Comparison of ENCODE assay signal across 11 cellular contexts in genomic region chr10:6721964-6722615, GRCh38.
DNase-seq lines count a peak whose midpoint lies in the region; ATAC-seq, FAIRE-seq and TF ChIP-seq lines count a peak whose summit lies in the region.
"Had no signal": no experiment of that assay in that cellular context is flagged by ENCODE, and none has a peak within 500 bp of the region (broad histone marks: within the 10 kb centered on the region; RNA-seq: fewer than 3 reads in every experiment).

No MANE protein-coding gene starts in this region.

- peak overlapping the region; percentile 21 for H4K5ac ChIP-seq in IMR-90 (ENCODE audit: low read depth, low read length)

- WGBS in IMR-90 (ENCODE audit: extremely low coverage in 2 of 2, insufficient read length in 1 of 2), 2 experiments: 60% methylated on average over 4 of the region's 11 CpGs; no CpG with 5 or more reads in 1 of the 2 experiments
- 21% methylated on average over 11 of the region's 11 CpGs for WGBS in mammary epithelial cell (ENCODE audit: low coverage, missing lambda C conversion rate)
- WGBS in thymus: 72% methylated on average over 11 of the region's 11 CpGs

- peak; percentile 66 for ATAC-seq in IMR-90 (ENCODE audit: low read depth)
- ATAC-seq in GM21529 (IDR thresholded peaks at IDR 0.05; ENCODE audit: unreplicated experiment): no peak
- ATAC-seq in GM21528 (IDR thresholded peaks at IDR 0.05; ENCODE audit: low FRiP score, unreplicated experiment): no peak
- ATAC-seq in GM21423 (IDR thresholded peaks at IDR 0.05; ENCODE audit: unreplicated experiment): no peak
- ATAC-seq: activated T-cell treated with anti-CD3 and anti-CD28 coated beads, Interleukin-2, amount 50 U/mL, for 4 hours had no signal

- H2BK5ac ChIP-seq in IMR-90 (ENCODE audit: low read depth, low read length, poor library complexity, severe bottlenecking): peak overlapping the region; percentile 89

- H3K4me1 ChIP-seq in IMR-90 (ENCODE audit: control insufficient read depth, insufficient read depth, low read length) (peaks cover 12% of the 10 kb centered on the region), mammary epithelial cell (ENCODE audit: insufficient read depth, low read length) (peaks cover 20% of the 10 kb centered on the region), keratinocyte (ENCODE audit: control insufficient read depth, extremely low read depth, insufficient read depth, low read length) (peaks cover 19% of the 10 kb centered on the region), thymus (ENCODE audit: control insufficient read depth, insufficient read depth, low read length) (no peaks in the 10 kb centered on the region)
- H3K4me1 ChIP-seq: HAP-1 had no signal

- H2BK120ac ChIP-seq in IMR-90 (ENCODE audit: low read depth, low read length): peak overlapping the region; percentile 97

- H3K36me3 ChIP-seq in IMR-90 (ENCODE audit: control insufficient read depth, insufficient read depth, low read length): no peaks in the 10 kb centered on the region
- no peaks in the 10 kb centered on the region for H3K36me3 ChIP-seq in mammary epithelial cell (ENCODE audit: insufficient read depth, low read length)
- no peaks in the 10 kb centered on the region for H3K36me3 ChIP-seq in keratinocyte (ENCODE audit: control insufficient read depth in 2 of 2, extremely low read depth in 1 of 2, insufficient read depth in 2 of 2, low read length in 2 of 2)
- H3K36me3 ChIP-seq in thymus (ENCODE audit: control insufficient read depth, insufficient read depth): no peaks in the 10 kb centered on the region
- H3K36me3 ChIP-seq: HAP-1, tibial artery had no signal

- H4K20me1 ChIP-seq in IMR-90 (ENCODE audit: insufficient read depth, low read length) (no peaks in the 10 kb centered on the region), mammary epithelial cell (ENCODE audit: insufficient read depth, low read length) (no peaks in the 10 kb centered on the region), keratinocyte (ENCODE audit: control insufficient read depth, extremely low read depth, insufficient read depth, low read length) (no peaks in the 10 kb centered on the region)

- peak overlapping the region; percentile 56 to 83 for H4K8ac ChIP-seq in IMR-90 (ENCODE audit: low read depth in 2 of 2, low read length in 2 of 2)

- in situ Hi-C loops in IMR-90 (cut with MboI; ENCODE audit: low sequenced_read_pairs) (no loop called here), mammary epithelial cell (cut with MboI; ENCODE audit: low sequenced_read_pairs in 2 of 2) (loop anchor here in 1 of 2 donors (10.0 kb wide), 2 partner anchors 63 to 193 kb away; no protein-coding TSS in a partner anchor)

- H2BK20ac ChIP-seq in IMR-90 (ENCODE audit: low read depth, low read length): peak overlapping the region; percentile 96

- no peak overlapping the region for H3K4me3 ChIP-seq in IMR-90 (ENCODE audit: insufficient read depth, low read depth, low read length)
- H3K4me3 ChIP-seq in mammary epithelial cell (replicated peaks in 1 of 3; ENCODE audit: insufficient read depth in 1 of 3, low read depth in 2 of 3, low read length in 3 of 3): peak overlapping the region in 1 of 3 experiments; percentile 29
- H3K4me3 ChIP-seq in keratinocyte (ENCODE audit: control insufficient read depth in 2 of 3, extremely low read depth in 1 of 3, insufficient read depth in 2 of 3, low read depth in 1 of 3, low read length in 3 of 3): peak overlapping the region in 2 of 3 experiments; percentile 63 to 66
- no peak overlapping the region for H3K4me3 ChIP-seq in thymus (ENCODE audit: low read length)
- H3K4me3 ChIP-seq: HAP-1, tibial artery had no signal

- H2BK15ac ChIP-seq in IMR-90 (ENCODE audit: low read depth, low read length): peak overlapping the region; percentile 98; the same call in 2 of the 3 replicates

- peak; percentile 99 for DNase-seq in IMR-90
- peak; percentile 88 for DNase-seq in mammary epithelial cell
- peak; percentile 88 for DNase-seq in keratinocyte (ENCODE audit: low read depth, low spot score)
- no peak for DNase-seq in OCI-M1 (lab: John Stamatoyannopoulos, UW)
- DNase-seq: activated T-cell treated with anti-CD3 and anti-CD28 coated beads, Interleukin-2, amount 50 U/mL, for 4 hours; tibial artery had no signal

- no peaks in the 10 kb centered on the region for H3K79me1 ChIP-seq in IMR-90 (ENCODE audit: low read depth in 1 of 2, low read length in 2 of 2)

- H3K27ac ChIP-seq in IMR-90 (ENCODE audit: insufficient read depth, low read length) (peak overlapping the region; percentile 94), mammary epithelial cell (ENCODE audit: insufficient read depth, low read depth, low read length) (peak overlapping the region; percentile 93), keratinocyte (ENCODE audit: control insufficient read depth, insufficient read depth, low read length) (peak overlapping the region; percentile 95), thymus (ENCODE audit: low read depth) (peak overlapping the region; percentile 5)
- H3K27ac ChIP-seq: tibial artery had no signal

- H2AFZ ChIP-seq in IMR-90 (replicated peaks; ENCODE audit: low read length, poor library complexity) (no peak overlapping the region), mammary epithelial cell (ENCODE audit: low read depth, low read length) (peak overlapping the region; percentile 51), keratinocyte (ENCODE audit: control insufficient read depth, low read length) (peak overlapping the region; percentile 41)

- H3K18ac ChIP-seq in IMR-90 (ENCODE audit: low read depth, low read length): peak overlapping the region; percentile 79

- peak overlapping the region; percentile 92 for H3K4ac ChIP-seq in IMR-90 (ENCODE audit: low read depth, low read length)

- dilution Hi-C loops in IMR-90 (cut with HindIII; ENCODE audit: low sequenced_read_pairs, unreplicated experiment) (no loop called here), mammary epithelial cell (cut with HindIII; ENCODE audit: low sequenced_read_pairs) (no loop called here), keratinocyte (cut with MboI; ENCODE audit: extremely low pct_ligation_motif_present, low sequenced_read_pairs) (no loop called here)

- H3K79me2 ChIP-seq in mammary epithelial cell (ENCODE audit: insufficient read depth, low read length) (no peaks in the 10 kb centered on the region), keratinocyte (ENCODE audit: control insufficient read depth, insufficient read depth, low read length) (no peaks in the 10 kb centered on the region)

- BruUV-seq in IMR-90 (replicated peaks; lab: Mats Ljungman, UMichigan) (no TSS peak), mammary epithelial cell (replicated peaks; lab: Mats Ljungman, UMichigan) (no TSS peak)

- H3K27me3 ChIP-seq in IMR-90 (ENCODE audit: control insufficient read depth, insufficient read depth, low read length) (no peaks in the 10 kb centered on the region), mammary epithelial cell (ENCODE audit: insufficient read depth, low read length) (no peaks in the 10 kb centered on the region), keratinocyte (ENCODE audit: control insufficient read depth, extremely low read depth, insufficient read depth, low read length) (no peaks in the 10 kb centered on the region), thymus (ENCODE audit: control insufficient read depth, insufficient read depth) (no peaks in the 10 kb centered on the region)

- no peak for TF ChIP-seq RAD21 in IMR-90 (IDR thresholded peaks at IDR 0.05; ENCODE audit: low read length)

- no peak for TF ChIP-seq CTCF in IMR-90 (conservative IDR thresholded peaks at IDR 0.05; ENCODE audit: low read depth, low read length)
- no peak for TF ChIP-seq CTCF in mammary epithelial cell (conservative IDR thresholded peaks at IDR 0.05 in 1 of 2, IDR thresholded peaks at IDR 0.05 in 1 of 2; ENCODE audit: extremely low read depth in 1 of 2, insufficient read depth in 1 of 2, low read depth in 1 of 2, low read length in 2 of 2)
- no peak for TF ChIP-seq CTCF in keratinocyte (optimal IDR thresholded peaks at IDR 0.05 in 1 of 3, IDR thresholded peaks at IDR 0.05 in 1 of 3, conservative IDR thresholded peaks at IDR 0.05 in 1 of 3; ENCODE audit: extremely low read depth in 1 of 3, insufficient read depth in 2 of 3, low read length in 3 of 3)

- peak overlapping the region; percentile 85 for H4K91ac ChIP-seq in IMR-90 (ENCODE audit: insufficient read depth, low read depth, low read length)

- peaks cover 13% of the 10 kb centered on the region for H3K9me1 ChIP-seq in IMR-90 (ENCODE audit: insufficient read depth, low read length)
- H3K9me1 ChIP-seq in keratinocyte (ENCODE audit: control insufficient read depth, extremely low read depth, insufficient read depth, low read length): no peaks in the 10 kb centered on the region

- peak overlapping the region; percentile 93 for H2AK5ac ChIP-seq in IMR-90 (ENCODE audit: low read depth, low read length)

- intact Hi-C loops in IMR-90 (cut with micrococcal nuclease) (loop anchor here (2.0 kb wide), 1 partner anchor 49 kb away; no protein-coding TSS in a partner anchor), mammary epithelial cell (cut with micrococcal nuclease) (loop anchor here (1.0 to 10.0 kb wide), 6 partner anchors 15 to 535 kb away; no protein-coding TSS in a partner anchor)

- peak overlapping the region; percentile 59 for H2AK9ac ChIP-seq in IMR-90 (replicated peaks; ENCODE audit: low read depth, low read length, poor library complexity)

- CTCF ChIA-PET in IMR-90 (lab: Yijun Ruan, JAX): interaction anchor here (0.7 to 1.4 kb wide), 4 partner anchors 12 to 535 kb away, joined by 3 to 7 read pairs (median 4); no protein-coding TSS in a partner anchor
- CTCF ChIA-PET in mammary epithelial cell (lab: Charles Lee; ENCODE audit: low non-redundant PET): interaction anchor here (0.5 to 0.7 kb wide), 6 partner anchors 15 to 812 kb away, joined by 3 to 5 read pairs (median 3); no protein-coding TSS in a partner anchor

- POLR2A ChIA-PET in IMR-90 (lab: Charles Lee; ENCODE audit: unreplicated experiment): interaction anchor here (0.6 kb wide), 1 partner anchor 325 kb away, joined by 5 read pairs; no protein-coding TSS in a partner anchor

- H3K23ac ChIP-seq in IMR-90 (ENCODE audit: low read depth, low read length): peak overlapping the region; percentile 88

- no peak for FAIRE-seq in keratinocyte (lab: Jason Lieb, UNC)

- no peaks in the 10 kb centered on the region for H3K9me3 ChIP-seq in IMR-90 (ENCODE audit: control insufficient read depth, insufficient read depth, low read length)
- no peaks in the 10 kb centered on the region for H3K9me3 ChIP-seq in mammary epithelial cell (replicated peaks; ENCODE audit: insufficient read depth, low read length)
- H3K9me3 ChIP-seq in keratinocyte (ENCODE audit: control insufficient read depth, low read depth, low read length): no peaks in the 10 kb centered on the region
- H3K9me3 ChIP-seq in thymus (ENCODE audit: control insufficient read depth): no peaks in the 10 kb centered on the region
- H3K9me3 ChIP-seq: HAP-1, tibial artery had no signal

- H3K9ac ChIP-seq in IMR-90 (ENCODE audit: low read depth, low read length): peak overlapping the region; percentile 42; the same call in 1 of the 2 replicates
- H3K9ac ChIP-seq in mammary epithelial cell (ENCODE audit: insufficient read depth, low read length): peak overlapping the region; percentile 38
- peak overlapping the region; percentile 68 for H3K9ac ChIP-seq in keratinocyte (ENCODE audit: control insufficient read depth, extremely low read depth, insufficient read depth, low read length)

- TF ChIP-seq POLR2A in IMR-90 (IDR thresholded peaks at IDR 0.05; ENCODE audit: low read depth, low read length): no peak

- peak overlapping the region; percentile 67 for H3K56ac ChIP-seq in IMR-90 (ENCODE audit: extremely low read depth, insufficient read depth, low read length)

- peak overlapping the region; percentile 79 for H3K14ac ChIP-seq in IMR-90 (replicated peaks; ENCODE audit: low read depth, low read length)

- H3K4me2 ChIP-seq in IMR-90 (ENCODE audit: low read depth, low read length) (peak overlapping the region; percentile 58), mammary epithelial cell (ENCODE audit: insufficient read depth, low read depth, low read length) (peak overlapping the region; percentile 90), keratinocyte (ENCODE audit: control insufficient read depth, extremely low read depth, insufficient read depth, low read depth, low read length) (peak overlapping the region; percentile 96)

Comparison
In these comparisons a context has a peak if more than half of its experiments do, and no peak if none do; other contexts are left out.
1. H3K27ac ChIP-seq: peak in every context shown above with its lines; median percentile 95 in keratinocyte; 94 in IMR-90; 93 in mammary epithelial cell; 5 in thymus.
2. H3K4me3 ChIP-seq: peak in keratinocyte (2 of 3); none in IMR-90 (single experiment) and thymus (single experiment).
3. Peak in every context shown above with its lines, with median percentiles within 50 percentile points of each other: H3K4me2 ChIP-seq and H3K9ac ChIP-seq.